ENCODE assay signal across 24 cellular contexts in genomic region chr1:169019419-169020058, GRCh38.
"Had no signal": no experiment of that assay in that cellular context is flagged by ENCODE, and none has a peak within 500 bp of the region (broad histone marks: within the 10 kb centered on the region; RNA-seq: fewer than 3 reads in every experiment).

No MANE protein-coding gene starts in this region.

- H3K4me1 ChIP-seq: breast epithelium, esophagus muscularis mucosa, right lobe of liver, suprapubic skin, tibial nerve, uterus had no signal

- H3K4me3 ChIP-seq: breast epithelium, esophagus muscularis mucosa, right lobe of liver, skin epidermis, stomach, suprapubic skin, tibial nerve, uterus had no signal

- FAIRE-seq: colon, frontal cortex, TTC549 had no signal

- H3K27me3 ChIP-seq: breast epithelium, esophagus muscularis mucosa, right lobe of liver, stomach, tibial nerve, uterus had no signal

- H3K36me3 ChIP-seq: breast epithelium, esophagus muscularis mucosa, right lobe of liver, stomach, suprapubic skin, tibial nerve, uterus had no signal

- H3K27ac ChIP-seq: breast epithelium, esophagus muscularis mucosa, right lobe of liver, skin epidermis, stomach, suprapubic skin, tibial nerve, uterus had no signal

- H3K9me3 ChIP-seq: breast epithelium, esophagus muscularis mucosa, right lobe of liver, stomach, suprapubic skin, tibial nerve, uterus had no signal

- DNase-seq: activated CD8-positive, alpha-beta memory T cell treated with anti-CD3 and anti-CD28 coated beads for 24 hours; activated CD8-positive, alpha-beta memory T cell treated with anti-CD3 and anti-CD28 coated beads, Interleukin-2, amount 50 U/mL, for 4 hours; activated effector memory CD4-positive, alpha-beta T cell treated with Interleukin-2 at 50 U/mL for 16 hours; activated naive CD4-positive, alpha-beta T cell treated with anti-CD3 and anti-CD28 coated beads for 36 hours; activated naive CD8-positive, alpha-beta T cell treated with anti-CD3 and anti-CD28 coated beads, Interleukin-2, amount 10 ng/mL, durations not matched to agents 7 days and 5 days; activated T-cell treated with anti-CD3 and anti-CD28 coated beads, Interleukin-2, amount 50 U/mL, for 72 hours; amniotic stem cell; glutamatergic neuron; hippocampal formation; left ventricle myocardium superior; mammary epithelial cell; nucleus accumbens; right lobe of liver; stimulated activated CD4-positive, alpha-beta T cell treated with anti-CD3 and anti-CD28 coated beads, Interleukin-2, amount 100 ng/mL, for 24 hours; stomach; uterus had no signal
